1 cellular context compared by ENCODE assay signal in genomic region chr4:127930175-127930574, GRCh38.
A peak's percentile ranks its signal among the peaks of the same experiment; 100 is the strongest.
TF ChIP-seq lines count a peak whose summit lies in the region.

No MANE protein-coding gene starts in this region.

TF ChIP-seq in K562, 482 proteins besides CTCF, POLR2A, EP300 and RAD21 (continued from another document):
- TF ChIP-seq FOXM1 (IDR thresholded peaks at IDR 0.05; ENCODE audit: low read depth) (no peak), FOXM1 (CRISPR knock-in tag; IDR thresholded peaks at IDR 0.05; ENCODE audit: low read depth) (no peak), CEBPG (CRISPR knock-in tag; IDR thresholded peaks at IDR 0.05) (no peak), CEBPG (tag; conservative IDR thresholded peaks at IDR 0.05 in 1 of 2, IDR thresholded peaks at IDR 0.05 in 1 of 2) (peak in 1 of 2 experiments; percentile 62; a peak in 2 of 4 replicates)
